In the genomic region with DNA sequence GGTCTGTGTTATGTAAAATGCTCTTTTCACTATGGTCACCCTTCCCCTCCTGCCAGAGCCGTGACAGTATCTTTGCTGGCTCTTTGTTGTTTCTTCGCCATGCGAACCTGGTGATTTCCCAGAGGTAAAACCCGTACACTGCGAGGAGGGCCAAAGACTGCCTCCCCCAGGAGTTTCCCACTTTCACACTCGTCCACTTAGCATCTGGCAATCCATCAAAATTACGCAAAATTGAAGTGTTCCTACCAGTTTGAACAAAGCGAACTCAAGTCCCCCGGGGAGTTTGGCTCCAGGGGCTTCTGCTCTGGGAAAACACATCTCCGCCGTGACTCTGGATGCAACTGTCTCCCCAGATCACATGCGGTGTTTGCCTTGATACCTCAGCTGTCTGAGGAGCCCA, we compare ENCODE assay signal across 18 cellular contexts.
"Had no signal": no experiment of that assay in that cellular context is flagged by ENCODE, and none has a peak within 500 bp of the region (broad histone marks: within the 10 kb centered on the region; RNA-seq: fewer than 3 reads in every experiment).

No MANE protein-coding gene starts in this region.

- H3K4me1 Mint-ChIP-seq: activated CD4-positive, alpha-beta memory T cell treated with anti-CD3 and anti-CD28 coated beads, Interleukin-2, amount 10 ng/mL, durations not matched to agents 7 days and 5 days; activated CD4-positive, alpha-beta T cell treated with anti-CD3 and anti-CD28 coated beads for 36 hours; central memory CD8-positive, alpha-beta T cell had no signal

- H3K27ac ChIP-seq: pancreas, stomach, thoracic aorta, VCaP had no signal

- H3K4me3 Mint-ChIP-seq: activated CD4-positive, alpha-beta memory T cell treated with anti-CD3 and anti-CD28 coated beads, Interleukin-2, amount 10 ng/mL, durations not matched to agents 7 days and 5 days; activated CD4-positive, alpha-beta T cell treated with anti-CD3 and anti-CD28 coated beads for 36 hours; brain; central memory CD8-positive, alpha-beta T cell; mesothelial cell of epicardium had no signal

- H3K27ac Mint-ChIP-seq: activated CD4-positive, alpha-beta memory T cell treated with anti-CD3 and anti-CD28 coated beads, Interleukin-2, amount 10 ng/mL, durations not matched to agents 7 days and 5 days; activated CD4-positive, alpha-beta T cell treated with anti-CD3 and anti-CD28 coated beads for 36 hours; activated T-helper 2 cell treated with anti-CD3 and anti-CD28 coated beads, Interferon-gamma antibody, Interleukin-2, Interleukin-4, amounts not matched to agents 10 μg/mL and 5 μg/mL and 100 μg/mL, durations not matched to agents 14 hours and 24 hours and 36 hours; brain; mesothelial cell of epicardium had no signal

- H3K36me3 ChIP-seq: heart left ventricle, pancreas, stomach, thoracic aorta had no signal

- H3K36me3 Mint-ChIP-seq: brain, mesothelial cell of epicardium had no signal

- H3K9me3 Mint-ChIP-seq: activated CD4-positive, alpha-beta memory T cell treated with anti-CD3 and anti-CD28 coated beads, Interleukin-2, amount 10 ng/mL, durations not matched to agents 7 days and 5 days; activated T-helper 2 cell treated with anti-CD3 and anti-CD28 coated beads, Interferon-gamma antibody, Interleukin-2, Interleukin-4, amounts not matched to agents 10 μg/mL and 5 μg/mL and 100 μg/mL, durations not matched to agents 14 hours and 24 hours and 36 hours; central memory CD8-positive, alpha-beta T cell had no signal

- DNase-seq: activated CD4-positive, alpha-beta memory T cell treated with anti-CD3 and anti-CD28 coated beads, Interleukin-2, amount 10 ng/mL, durations not matched to agents 7 days and 5 days; activated CD4-positive, alpha-beta T cell treated with anti-CD3 and anti-CD28 coated beads for 36 hours; activated naive CD4-positive, alpha-beta T cell treated with anti-CD3 and anti-CD28 coated beads, Interleukin-2, amount 50 U/mL, for 16 hours; activated T-cell treated with anti-CD3 and anti-CD28 coated beads for 4 hours; amniotic stem cell; cortex of kidney; effector memory CD4-positive, alpha-beta T cell; heart left ventricle; pancreas; stimulated activated CD4-positive, alpha-beta T cell treated with anti-CD3 and anti-CD28 coated beads, Interleukin-15, amount 100 ng/mL, for 24 hours; stimulated activated CD4-positive, alpha-beta T cell treated with anti-CD3 and anti-CD28 coated beads, Interleukin-4, amount 100 ng/mL, for 4 hours; stomach had no signal

- H3K9me3 ChIP-seq: heart left ventricle, pancreas, stomach, thoracic aorta had no signal

- H3K4me3 ChIP-seq: heart left ventricle, pancreas, stomach, thoracic aorta had no signal

- H3K27me3 ChIP-seq: heart left ventricle, pancreas, stomach had no signal
